ENCODE assay signal across 1 cellular context in the genomic region with DNA sequence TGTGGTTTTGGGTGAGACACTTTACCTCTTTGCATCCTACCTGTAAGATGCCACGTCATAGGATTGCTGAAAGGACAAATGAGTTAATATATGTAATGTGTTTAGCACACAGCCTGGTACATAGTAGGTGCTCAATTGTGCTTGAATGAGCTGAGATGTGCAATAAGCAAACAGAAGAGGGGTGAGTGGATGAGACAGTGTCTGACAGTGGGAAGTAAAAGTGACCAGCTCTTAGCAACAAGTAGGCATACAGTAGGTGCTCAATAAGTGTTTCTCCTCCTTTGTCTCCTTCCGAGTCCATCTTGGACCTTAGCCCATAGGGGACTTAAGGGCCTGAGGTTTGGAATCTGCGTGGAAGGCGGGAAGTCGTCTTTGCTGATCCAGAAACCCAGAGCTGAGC.
TF ChIP-seq lines count a peak whose summit lies in the region.

No MANE protein-coding gene starts in this region.

TF ChIP-seq in HepG2, 621 proteins besides CTCF, POLR2A, EP300 and RAD21 (continued from another document and continues in another):
- TF ChIP-seq ZNF142 (CRISPR knock-in tag; IDR thresholded peaks at IDR 0.05) (no peak), KLF16 (CRISPR knock-in tag; IDR thresholded peaks at IDR 0.05) (no peak), HMG20B (CRISPR knock-in tag; conservative IDR thresholded peaks at IDR 0.05) (no peak), ZNF292 (CRISPR knock-in tag; IDR thresholded peaks at IDR 0.05; ENCODE audit: borderline replicate concordance, low read depth) (no peak), ATRX (CRISPR knock-in tag; IDR thresholded peaks at IDR 0.05; ENCODE audit: borderline replicate concordance) (no peak), FIP1L1 (IDR thresholded peaks at IDR 0.05; ENCODE audit: borderline replicate concordance, insufficient read depth, low read depth, low read length) (no peak), GMEB1 (CRISPR knock-in tag; IDR thresholded peaks at IDR 0.05; ENCODE audit: borderline replicate concordance) (no peak), ZNF776 (CRISPR knock-in tag; IDR thresholded peaks at IDR 0.05) (no peak), HNRNPL (IDR thresholded peaks at IDR 0.05; ENCODE audit: low read depth, low read length) (no peak), PITX1 (CRISPR knock-in tag; IDR thresholded peaks at IDR 0.05) (no peak), YEATS4 (CRISPR knock-in tag; IDR thresholded peaks at IDR 0.05; ENCODE audit: borderline replicate concordance) (0 out of 2 replicates have a peak, but pooled peaks have one; percentile 7), PCBP1 (IDR thresholded peaks at IDR 0.05; ENCODE audit: borderline replicate concordance, low read depth, low read length) (no peak), ZNF354B (CRISPR knock-in tag; IDR thresholded peaks at IDR 0.05) (no peak), ZFP90 (CRISPR knock-in tag; IDR thresholded peaks at IDR 0.05; ENCODE audit: borderline replicate concordance) (no peak), MLX (CRISPR knock-in tag; IDR thresholded peaks at IDR 0.05) (no peak), ZNF30 (CRISPR knock-in tag; IDR thresholded peaks at IDR 0.05) (no peak), THAP11 (CRISPR knock-in tag; IDR thresholded peaks at IDR 0.05) (no peak), HBP1 (CRISPR knock-in tag; IDR thresholded peaks at IDR 0.05; ENCODE audit: low read depth) (no peak), MAX (IDR thresholded peaks at IDR 0.05) (no peak), ZNF629 (CRISPR knock-in tag; conservative IDR thresholded peaks at IDR 0.05) (no peak), ZNF460 (CRISPR knock-in tag; IDR thresholded peaks at IDR 0.05; ENCODE audit: borderline replicate concordance) (no peak), ZFP41 (CRISPR knock-in tag; IDR thresholded peaks at IDR 0.05; ENCODE audit: borderline replicate concordance) (no peak), TARDBP (CRISPR knock-in tag; IDR thresholded peaks at IDR 0.05) (0 out of 2 replicates have a peak, but pooled peaks have one; percentile 25), U2AF2 (IDR thresholded peaks at IDR 0.05; ENCODE audit: low read depth, low read length) (no peak), KMT2B (CRISPR knock-in tag; IDR thresholded peaks at IDR 0.05) (no peak), ZBTB1 (CRISPR knock-in tag; IDR thresholded peaks at IDR 0.05; ENCODE audit: borderline replicate concordance) (no peak), ZNF816 (CRISPR knock-in tag; IDR thresholded peaks at IDR 0.05; ENCODE audit: borderline replicate concordance) (no peak), RXRA (CRISPR knock-in tag; IDR thresholded peaks at IDR 0.05) (no peak), E2F5 (CRISPR knock-in tag; conservative IDR thresholded peaks at IDR 0.05) (no peak), MXI1 (IDR thresholded peaks at IDR 0.05; ENCODE audit: borderline replicate concordance, low read depth, low read length) (no peak), ZNF367 (CRISPR knock-in tag; IDR thresholded peaks at IDR 0.05; ENCODE audit: borderline replicate concordance) (no peak), ZNF720 (CRISPR knock-in tag; IDR thresholded peaks at IDR 0.05) (no peak)
- TF ChIP-seq, protein P1, sequence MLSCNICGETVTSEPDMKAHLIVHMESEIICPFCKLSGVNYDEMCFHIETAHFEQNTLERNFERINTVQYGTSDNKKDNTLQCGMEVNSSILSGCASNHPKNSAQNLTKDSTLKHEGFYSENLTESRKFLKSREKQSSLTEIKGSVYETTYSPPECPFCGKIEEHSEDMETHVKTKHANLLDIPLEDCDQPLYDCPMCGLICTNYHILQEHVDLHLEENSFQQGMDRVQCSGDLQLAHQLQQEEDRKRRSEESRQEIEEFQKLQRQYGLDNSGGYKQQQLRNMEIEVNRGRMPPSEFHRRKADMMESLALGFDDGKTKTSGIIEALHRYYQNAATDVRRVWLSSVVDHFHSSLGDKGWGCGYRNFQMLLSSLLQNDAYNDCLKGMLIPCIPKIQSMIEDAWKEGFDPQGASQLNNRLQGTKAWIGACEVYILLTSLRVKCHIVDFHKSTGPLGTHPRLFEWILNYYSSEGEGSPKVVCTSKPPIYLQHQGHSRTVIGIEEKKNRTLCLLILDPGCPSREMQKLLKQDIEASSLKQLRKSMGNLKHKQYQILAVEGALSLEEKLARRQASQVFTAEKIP (CRISPR knock-in tag; IDR thresholded peaks at IDR 0.05; ENCODE audit: borderline replicate concordance), result no peak
- TF ChIP-seq, protein P2, sequence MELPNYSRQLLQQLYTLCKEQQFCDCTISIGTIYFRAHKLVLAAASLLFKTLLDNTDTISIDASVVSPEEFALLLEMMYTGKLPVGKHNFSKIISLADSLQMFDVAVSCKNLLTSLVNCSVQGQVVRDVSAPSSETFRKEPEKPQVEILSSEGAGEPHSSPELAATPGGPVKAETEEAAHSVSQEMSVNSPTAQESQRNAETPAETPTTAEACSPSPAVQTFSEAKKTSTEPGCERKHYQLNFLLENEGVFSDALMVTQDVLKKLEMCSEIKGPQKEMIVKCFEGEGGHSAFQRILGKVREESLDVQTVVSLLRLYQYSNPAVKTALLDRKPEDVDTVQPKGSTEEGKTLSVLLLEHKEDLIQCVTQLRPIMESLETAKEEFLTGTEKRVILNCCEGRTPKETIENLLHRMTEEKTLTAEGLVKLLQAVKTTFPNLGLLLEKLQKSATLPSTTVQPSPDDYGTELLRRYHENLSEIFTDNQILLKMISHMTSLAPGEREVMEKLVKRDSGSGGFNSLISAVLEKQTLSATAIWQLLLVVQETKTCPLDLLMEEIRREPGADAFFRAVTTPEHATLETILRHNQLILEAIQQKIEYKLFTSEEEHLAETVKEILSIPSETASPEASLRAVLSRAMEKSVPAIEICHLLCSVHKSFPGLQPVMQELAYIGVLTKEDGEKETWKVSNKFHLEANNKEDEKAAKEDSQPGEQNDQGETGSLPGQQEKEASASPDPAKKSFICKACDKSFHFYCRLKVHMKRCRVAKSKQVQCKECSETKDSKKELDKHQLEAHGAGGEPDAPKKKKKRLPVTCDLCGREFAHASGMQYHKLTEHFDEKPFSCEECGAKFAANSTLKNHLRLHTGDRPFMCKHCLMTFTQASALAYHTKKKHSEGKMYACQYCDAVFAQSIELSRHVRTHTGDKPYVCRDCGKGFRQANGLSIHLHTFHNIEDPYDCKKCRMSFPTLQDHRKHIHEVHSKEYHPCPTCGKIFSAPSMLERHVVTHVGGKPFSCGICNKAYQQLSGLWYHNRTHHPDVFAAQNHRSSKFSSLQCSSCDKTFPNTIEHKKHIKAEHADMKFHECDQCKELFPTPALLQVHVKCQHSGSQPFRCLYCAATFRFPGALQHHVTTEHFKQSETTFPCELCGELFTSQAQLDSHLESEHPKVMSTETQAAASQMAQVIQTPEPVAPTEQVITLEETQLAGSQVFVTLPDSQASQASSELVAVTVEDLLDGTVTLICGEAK (IDR thresholded peaks at IDR 0.05), result no peak
- TF ChIP-seq, protein P2 (CRISPR knock-in tag; IDR thresholded peaks at IDR 0.05), result no peak
